ENCODE assay signal across 8 cellular contexts in the genomic region with DNA sequence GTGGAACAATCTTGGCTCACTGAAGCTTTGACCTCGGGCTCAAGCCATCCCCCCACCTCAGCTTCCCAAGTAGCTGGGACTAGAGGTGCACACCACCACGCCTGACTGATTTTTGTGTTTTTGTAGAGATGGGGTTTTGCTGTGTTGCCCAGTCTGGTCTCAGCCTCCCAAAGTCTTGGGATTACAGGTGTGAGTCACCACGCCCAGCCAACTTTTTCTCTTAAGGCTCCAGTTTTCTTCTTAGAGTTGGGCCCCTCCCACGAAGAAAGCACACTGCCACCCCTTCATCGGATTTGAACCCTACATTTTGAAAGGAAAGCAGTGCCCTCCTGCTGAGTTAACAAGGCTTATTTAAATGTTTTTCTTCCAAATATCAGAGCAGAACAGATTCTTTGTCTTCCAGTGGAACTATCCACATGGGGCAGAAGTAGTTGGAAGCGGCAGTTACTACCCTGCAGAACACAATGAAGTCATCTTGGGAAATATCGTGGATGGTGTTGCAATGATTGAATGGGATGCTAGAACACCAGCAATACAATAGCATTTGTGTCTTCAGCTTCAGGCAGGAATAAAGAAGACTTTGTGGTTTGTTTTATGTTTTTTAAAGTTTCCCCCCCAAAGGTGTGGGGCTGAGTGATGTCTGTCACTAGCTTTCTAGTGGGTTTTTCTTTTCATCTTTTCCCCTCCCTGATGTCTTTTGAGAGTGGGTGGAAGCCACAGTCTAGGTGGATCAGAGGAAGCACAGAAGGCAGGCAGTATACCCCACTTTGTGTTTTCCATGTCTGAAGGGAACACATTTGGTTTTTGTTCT. TPM values are rescaled to one million over a fixed set of nuclear protein-coding genes. Genes with fewer than 3 reads are reported as not detected.
DNase-seq lines count a peak whose midpoint lies in the region; ATAC-seq and TF ChIP-seq lines count a peak whose summit lies in the region.

No MANE protein-coding gene starts in this region.

- no peak overlapping the region for H3K9ac ChIP-seq in KMS-11

- 0 out of 2 replicates have a peak, but pooled peaks cover 10% of the 10 kb centered on the region for H4K20me1 ChIP-seq in KMS-11 (ENCODE audit: insufficient read depth)

- no peak for TF ChIP-seq CTCF in KMS-11 (conservative IDR thresholded peaks at IDR 0.05; ENCODE audit: low read depth, low read length)
- TF ChIP-seq CTCF in foreskin keratinocyte (conservative IDR thresholded peaks at IDR 0.05): peak; percentile 5

- peak overlapping the region; percentile 72 for H3K27ac Mint-ChIP-seq in stimulated activated naive B cell treated with anti-CD40 and anti-IgM and Interleukin-4, amounts not matched to agents 10 μg/mL and 1 μg/mL and 100 μg/mL, for 72 hours

- H3K9me3 Mint-ChIP-seq in stimulated activated naive B cell treated with anti-CD40 and anti-IgM and Interleukin-4, amounts not matched to agents 10 μg/mL and 1 μg/mL and 100 μg/mL, for 72 hours: no peaks in the 10 kb centered on the region

- no peak overlapping the region for H3K4me3 ChIP-seq in KMS-11 (IDR thresholded peaks at IDR 0.05; ENCODE audit: insufficient read depth, low read depth, low read length)

- no peak overlapping the region for H3K4me3 Mint-ChIP-seq in stimulated activated naive B cell treated with anti-CD40 and anti-IgM and Interleukin-4, amounts not matched to agents 10 μg/mL and 1 μg/mL and 100 μg/mL, for 72 hours

- peaks cover 14 to 37% of the 10 kb centered on the region in 2 donors for H3K36me3 Mint-ChIP-seq in stimulated activated naive B cell treated with anti-CD40 and anti-IgM and Interleukin-4, amounts not matched to agents 10 μg/mL and 1 μg/mL and 100 μg/mL, for 72 hours

- H3K27me3 ChIP-seq in KMS-11 (ENCODE audit: insufficient read depth, low read depth) (no peaks in the 10 kb centered on the region), foreskin keratinocyte (no peaks in the 10 kb centered on the region)

- peaks cover 95% of the 10 kb centered on the region for H3K79me2 ChIP-seq in KMS-11 (ENCODE audit: insufficient read depth, low read depth)

- H3K4me1 Mint-ChIP-seq in stimulated activated naive B cell treated with anti-CD40 and anti-IgM and Interleukin-4, amounts not matched to agents 10 μg/mL and 1 μg/mL and 100 μg/mL, for 72 hours: peaks cover 31 to 75% of the 10 kb centered on the region in 2 donors

- H3K27me3 Mint-ChIP-seq in stimulated activated naive B cell treated with anti-CD40 and anti-IgM and Interleukin-4, amounts not matched to agents 10 μg/mL and 1 μg/mL and 100 μg/mL, for 72 hours: no peaks in the 10 kb centered on the region

- peak; percentile 37 for DNase-seq in activated CD8-positive, alpha-beta memory T cell treated with anti-CD3 and anti-CD28 coated beads, Interleukin-2, amount 50 U/mL, for 4 hours
- peak in 1 of 2 donors; percentile 81 for DNase-seq in foreskin keratinocyte
- DNase-seq in stimulated activated naive B cell treated with anti-CD40 and anti-IgM and Interleukin-4, amounts not matched to agents 10 μg/mL and 1 μg/mL and 100 μg/mL, for 72 hours: no peak
- no peak for DNase-seq in retina

- no peaks in the 10 kb centered on the region; the same call in 1 of the 2 replicates for H3K36me3 ChIP-seq in KMS-11 (ENCODE audit: insufficient read depth)

- H3K4me1 ChIP-seq in KMS-11 (ENCODE audit: low read depth, poor library complexity, severe bottlenecking): peaks cover 45% of the 10 kb centered on the region
- peaks cover 76% of the 10 kb centered on the region for H3K4me1 ChIP-seq in foreskin keratinocyte

- H3K27ac ChIP-seq in KMS-11: no peak overlapping the region
- H3K27ac ChIP-seq in foreskin keratinocyte: peak overlapping the region; percentile 98

- no peak for TF ChIP-seq POLR2A in GM18505 (IDR thresholded peaks at IDR 0.05; ENCODE audit: borderline replicate concordance, extremely low read depth, insufficient read depth, insufficient read length)

- ATAC-seq in foreskin keratinocyte (no peak), GM21447 (IDR thresholded peaks at IDR 0.05; ENCODE audit: unreplicated experiment) (no peak), GM18505 (IDR thresholded peaks at IDR 0.05; ENCODE audit: unreplicated experiment) (no peak), GM19035 (IDR thresholded peaks at IDR 0.05; ENCODE audit: unreplicated experiment) (no peak)
- ATAC-seq in stimulated activated naive B cell treated with anti-CD40 and anti-IgM and Interleukin-4, amounts not matched to agents 10 μg/mL and 1 μg/mL and 100 μg/mL, for 72 hours (replicated peaks): no peak

- H2AFZ ChIP-seq in KMS-11 (ENCODE audit: low read depth): no peak overlapping the region

- H3K4me2 ChIP-seq in KMS-11: peak overlapping the region; percentile 10; the same call in 1 of the 2 replicates

RNA-seq across cellular contexts. Expression of a gene that starts 8.9 kb away (rescaled TPM):
- total RNA-seq in foreskin keratinocyte: 499 and 534 TPM in 2 replicates
- 532 and 546 TPM in 2 replicates for polyA plus RNA-seq in foreskin keratinocyte

RNA-seq across cellular contexts. Expression of a gene that starts 37.4 kb away (rescaled TPM):
- total RNA-seq in foreskin keratinocyte: 273 and 286 TPM in 2 replicates
- 377 and 390 TPM in 2 replicates for polyA plus RNA-seq in foreskin keratinocyte

RNA-seq across cellular contexts. Expression of a gene that starts 38.6 kb away (rescaled TPM):
- 0.21 TPM in 1 of 2 replicates, not detected in the other for total RNA-seq in foreskin keratinocyte
- polyA plus RNA-seq in foreskin keratinocyte: 0.12 and 0.28 TPM in 2 replicates
